ENCODE assay signal across 16 cellular contexts in the genomic region with DNA sequence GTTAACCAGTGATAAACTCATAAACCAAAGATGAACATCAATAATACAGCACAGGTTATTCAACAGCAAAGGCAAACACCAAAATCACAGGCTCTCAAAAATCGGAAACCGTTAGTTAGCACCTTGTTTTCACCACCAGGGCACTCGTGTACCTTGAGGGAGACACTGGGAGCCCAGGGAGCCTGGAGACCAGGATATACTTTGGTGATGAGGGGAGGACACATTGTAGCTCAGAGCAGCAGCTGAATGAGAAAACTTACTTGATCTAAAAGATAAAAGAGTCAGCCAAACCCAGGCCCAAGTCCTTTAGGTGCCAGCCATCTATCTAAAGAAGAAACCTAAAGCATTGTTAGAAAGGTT. TPM values are rescaled to one million over a fixed set of nuclear protein-coding genes. Genes with fewer than 3 reads are reported as not detected.
DNase-seq lines count a peak whose midpoint lies in the region; ATAC-seq, FAIRE-seq and TF ChIP-seq lines count a peak whose summit lies in the region.
"Had no signal": no experiment of that assay in that cellular context is flagged by ENCODE, and none has a peak within 500 bp of the region (broad histone marks: within the 10 kb centered on the region; RNA-seq: fewer than 3 reads in every experiment).

No MANE protein-coding gene starts in this region.

- no peaks in the 10 kb centered on the region for H3K9me2 ChIP-seq in SU-DHL-6 (replicated peaks; ENCODE audit: insufficient read depth, low read length)

- H3K27me3 ChIP-seq in SU-DHL-6 (ENCODE audit: low read length), result no peaks in the 10 kb centered on the region
- no peaks in the 10 kb centered on the region for H3K27me3 ChIP-seq in keratinocyte (ENCODE audit: control insufficient read depth, extremely low read depth, insufficient read depth, low read length)
- H3K27me3 ChIP-seq in H7 (ENCODE audit: control insufficient read depth, insufficient read depth, low read length), result no peaks in the 10 kb centered on the region
- H3K27me3 ChIP-seq: colonic mucosa, testis had no signal

- H4K20me1 ChIP-seq in SU-DHL-6 (ENCODE audit: low read depth, low read length) (peaks cover 34% of the 10 kb centered on the region), keratinocyte (ENCODE audit: control insufficient read depth, extremely low read depth, insufficient read depth, low read length) (no peaks in the 10 kb centered on the region)

- no peaks in the 10 kb centered on the region for H3K27me3 Mint-ChIP-seq in type B pancreatic cell

- FAIRE-seq in keratinocyte (lab: Jason Lieb, UNC), result no peak
- FAIRE-seq: A549, small intestine had no signal

- H3K4me1 ChIP-seq in keratinocyte (ENCODE audit: control insufficient read depth, extremely low read depth, insufficient read depth, low read length), result peaks cover 96% of the 10 kb centered on the region
- H3K4me1 ChIP-seq: testis had no signal

- peaks cover 13% of the 10 kb centered on the region for H3K36me3 Mint-ChIP-seq in type B pancreatic cell

- H3F3A ChIP-seq in SU-DHL-6 (ENCODE audit: insufficient read depth), result peaks cover 69% of the 10 kb centered on the region

- H3K79me2 ChIP-seq in SU-DHL-6 (ENCODE audit: insufficient read depth, low read length) (peaks cover 100% of the 10 kb centered on the region), keratinocyte (ENCODE audit: control insufficient read depth, insufficient read depth, low read length) (peaks cover 40% of the 10 kb centered on the region)

- H3K9me3 Mint-ChIP-seq in type B pancreatic cell, result no peaks in the 10 kb centered on the region

- DNase-seq in NCI-H2227 (lab: John Stamatoyannopoulos, UW; ENCODE audit: unreplicated experiment), result peak; percentile 30
- DNase-seq in NCI-H2227 treated with DMSO at 0.1 percent for 48 hours (lab: John Stamatoyannopoulos, UW), result no peak
- no peak for DNase-seq in keratinocyte (ENCODE audit: low read depth, low spot score)
- no peak for DNase-seq in type B pancreatic cell (ENCODE audit: extremely low spot score, unreplicated experiment)
- DNase-seq in stimulated activated CD4-positive, alpha-beta T cell treated with anti-CD3 and anti-CD28 coated beads, Interleukin-4, amount 100 ng/mL, for 24 hours, result no peak
- no peak for DNase-seq in H7
- DNase-seq: activated CD4-positive, alpha-beta T cell treated with anti-CD3 and anti-CD28 coated beads for 1 hour; activated T-cell treated with anti-CD3 and anti-CD28 coated beads for 4 hours; colonic mucosa; NCI-H2029; occipital lobe; small intestine; testis had no signal

- TF ChIP-seq CTCF in SU-DHL-6 (IDR thresholded peaks at IDR 0.05; ENCODE audit: insufficient read depth, low read length, poor library complexity, severe bottlenecking) (no peak), keratinocyte (optimal IDR thresholded peaks at IDR 0.05 in 1 of 3, IDR thresholded peaks at IDR 0.05 in 1 of 3, conservative IDR thresholded peaks at IDR 0.05 in 1 of 3; ENCODE audit: extremely low read depth in 1 of 3, insufficient read depth in 2 of 3, low read length in 3 of 3) (peak; percentile 1 to 58 (median 48)), type B pancreatic cell (conservative IDR thresholded peaks at IDR 0.05) (peak; percentile 38)

- H3K4me1 Mint-ChIP-seq in type B pancreatic cell (ENCODE audit: unreplicated experiment), result peaks cover 87% of the 10 kb centered on the region

- dilution Hi-C loops in keratinocyte (cut with MboI; ENCODE audit: extremely low pct_ligation_motif_present, low sequenced_read_pairs), result no loop called here

- no peak for ATAC-seq in HG03432 (IDR thresholded peaks at IDR 0.05; ENCODE audit: unreplicated experiment)

- H3K9ac ChIP-seq in SU-DHL-6 (ENCODE audit: low read length) (peak overlapping the region; percentile 45), keratinocyte (ENCODE audit: control insufficient read depth, extremely low read depth, insufficient read depth, low read length) (no peak overlapping the region)

- peaks cover 15% of the 10 kb centered on the region; the same call in 1 of the 2 replicates for H3K36me3 ChIP-seq in SU-DHL-6 (ENCODE audit: low read length)
- H3K36me3 ChIP-seq in keratinocyte (ENCODE audit: control insufficient read depth in 2 of 2, extremely low read depth in 1 of 2, insufficient read depth in 2 of 2, low read length in 2 of 2), result no peaks in the 10 kb centered on the region
- peaks cover 2% of the 10 kb centered on the region; the same call in 1 of the 2 replicates for H3K36me3 ChIP-seq in H7 (replicated peaks; ENCODE audit: control insufficient read depth, insufficient read depth, low read length)
- H3K36me3 ChIP-seq: colonic mucosa had no signal

- peak overlapping the region; percentile 47 for H3K4me3 Mint-ChIP-seq in type B pancreatic cell

- peak overlapping the region; percentile 66 for H3K27ac ChIP-seq in SU-DHL-6 (ENCODE audit: low read depth, low read length)
- H3K27ac ChIP-seq in keratinocyte (ENCODE audit: control insufficient read depth, insufficient read depth, low read length), result peak overlapping the region; percentile 13
- H3K27ac ChIP-seq: A549, colonic mucosa, testis had no signal

- H3K9me3 ChIP-seq in SU-DHL-6 (ENCODE audit: insufficient read depth, low read length) (no peaks in the 10 kb centered on the region), keratinocyte (ENCODE audit: control insufficient read depth, low read depth, low read length) (no peaks in the 10 kb centered on the region)
- H3K9me3 ChIP-seq: A549, colonic mucosa, testis had no signal

- no peaks in the 10 kb centered on the region for H3K9me1 ChIP-seq in keratinocyte (ENCODE audit: control insufficient read depth, extremely low read depth, insufficient read depth, low read length)

- H3K4me3 ChIP-seq in SU-DHL-6 (ENCODE audit: insufficient read depth, low read length, poor library complexity, severe bottlenecking) (peak overlapping the region; percentile 21), keratinocyte (ENCODE audit: control insufficient read depth in 2 of 3, extremely low read depth in 1 of 3, insufficient read depth in 2 of 3, low read depth in 1 of 3, low read length in 3 of 3) (peak overlapping the region in 1 of 3 experiments; percentile 64), H7 (ENCODE audit: insufficient read depth, low read depth, low read length) (no peak overlapping the region)
- H3K4me3 ChIP-seq: A549, colonic mucosa, testis had no signal

- H3K27ac Mint-ChIP-seq in type B pancreatic cell, result no peak overlapping the region

- H2AFZ ChIP-seq in SU-DHL-6 (ENCODE audit: low read depth, low read length, severe bottlenecking), result no peak overlapping the region
- peak overlapping the region; percentile 8 for H2AFZ ChIP-seq in keratinocyte (ENCODE audit: control insufficient read depth, low read length)

- H3K4me2 ChIP-seq in SU-DHL-6 (ENCODE audit: low read depth, low read length, poor library complexity, severe bottlenecking), result peak overlapping the region; percentile 84
- H3K4me2 ChIP-seq in keratinocyte (ENCODE audit: control insufficient read depth, extremely low read depth, insufficient read depth, low read depth, low read length), result peak overlapping the region; percentile 86
- H3K4me2 ChIP-seq: A549 had no signal

RNA-seq across cellular contexts. Expression of a gene that starts 19.4 kb away (rescaled TPM):
- 3.8 to 5.3 TPM (median 5.0 TPM) in 3 replicates for polyA plus RNA-seq in keratinocyte
- 6.4 TPM for polyA plus RNA-seq in keratinocyte (2011; ENCODE audit: low read depth)
- 2.9 and 3.7 TPM in 2 replicates for polyA plus RNA-seq in keratinocyte (2011; cell fraction: cytosol; rRNA removed)
- 10.2 and 12.2 TPM in 2 replicates for polyA plus RNA-seq in keratinocyte (2011; cell fraction: nucleus; rRNA removed)
- polyA plus RNA-seq in keratinocyte (2012; ENCODE audit: low replicate concordance), result 4.8 and 12.4 TPM in 2 replicates
- 9.7 to 17.6 TPM (median 12.8 TPM) in 3 replicates for polyA minus RNA-seq in keratinocyte
- polyA minus RNA-seq in keratinocyte (2011; cell fraction: cytosol; rRNA and poly(A)+ RNA removed), result 4.2 TPM
- polyA minus RNA-seq in keratinocyte (2011; cell fraction: nucleus; rRNA and poly(A)+ RNA removed), result 10.6 and 20.9 TPM in 2 replicates
- total RNA-seq in type B pancreatic cell (ENCODE audit: low replicate concordance), result 47.9 and 53.1 TPM in 2 replicates
- 30.5 and 34.9 TPM in 2 replicates for total RNA-seq in H7 (2014; rRNA removed; shearing (Covaris generic))
